ENCODE assay signal across 1 cellular context in genomic region chr6:35686873-35687557, GRCh38.
TF ChIP-seq lines count a peak whose summit lies in the region.

No MANE protein-coding gene starts in this region.

TF ChIP-seq in IMR-90, 13 proteins besides CTCF, POLR2A, EP300 and RAD21 (continued from another document):
- TF ChIP-seq ELK1 (IDR thresholded peaks at IDR 0.05; ENCODE audit: borderline replicate concordance, low read depth, low read length) (no peak), RFX5 (IDR thresholded peaks at IDR 0.05; ENCODE audit: low read depth, low read length) (no peak), CEBPB (IDR thresholded peaks at IDR 0.05; ENCODE audit: low read depth, low read length) (no peak), MXI1 (IDR thresholded peaks at IDR 0.05; ENCODE audit: borderline replicate concordance, low read depth, low read length) (no peak), NFE2L2 (IDR thresholded peaks at IDR 0.05; ENCODE audit: low read depth, low read length) (no peak), FOS (IDR thresholded peaks at IDR 0.05; ENCODE audit: low read depth, low read length) (no peak), RCOR1 (IDR thresholded peaks at IDR 0.05; ENCODE audit: insufficient replicate concordance, low read length) (no peak), SMC3 (IDR thresholded peaks at IDR 0.05; ENCODE audit: low read depth, low read length) (no peak)
